In genomic region chr11:135061166-135061565, GRCh38 we compare ENCODE assay signal across 23 cellular contexts.
"Had no signal": no experiment of that assay in that cellular context is flagged by ENCODE, and none has a peak within 500 bp of the region (broad histone marks: within the 10 kb centered on the region; RNA-seq: fewer than 3 reads in every experiment).

No MANE protein-coding gene starts in this region.

- H3K4me1 ChIP-seq: colonic mucosa, esophagus muscularis mucosa, esophagus squamous epithelium, foreskin keratinocyte, gastrocnemius medialis, gastroesophageal sphincter, heart left ventricle, heart right ventricle had no signal

- H3K36me3 ChIP-seq: colonic mucosa, esophagus muscularis mucosa, esophagus squamous epithelium, gastrocnemius medialis, gastroesophageal sphincter, heart left ventricle, heart right ventricle had no signal

- H3K9me3 ChIP-seq: colonic mucosa, gastrocnemius medialis had no signal

- H3K27ac ChIP-seq: colonic mucosa, coronary artery, dorsolateral prefrontal cortex, epithelial cell of prostate, esophagus muscularis mucosa, esophagus squamous epithelium, foreskin keratinocyte, gastrocnemius medialis, gastroesophageal sphincter, heart left ventricle, heart right ventricle had no signal

- DNase-seq: colonic mucosa; cortex of kidney; dermis blood vessel endothelial cell; dorsolateral prefrontal cortex; effector CD4-positive, alpha-beta T cell; effector CD8-positive, alpha-beta T cell; effector memory CD4-positive, alpha-beta T cell; effector memory CD8-positive, alpha-beta T cell; endodermal cell; erythroblast; esophagus squamous epithelium; foreskin fibroblast; foreskin keratinocyte; foreskin melanocyte; gastrocnemius medialis; glutamatergic neuron; head of caudate nucleus; heart left ventricle; heart right ventricle had no signal

- H3K4me3 ChIP-seq: colonic mucosa, coronary artery, dorsolateral prefrontal cortex, esophagus muscularis mucosa, esophagus squamous epithelium, gastrocnemius medialis, gastroesophageal sphincter, heart left ventricle, heart right ventricle had no signal
